ENCODE assay signal across 9 cellular contexts in the genomic region with DNA sequence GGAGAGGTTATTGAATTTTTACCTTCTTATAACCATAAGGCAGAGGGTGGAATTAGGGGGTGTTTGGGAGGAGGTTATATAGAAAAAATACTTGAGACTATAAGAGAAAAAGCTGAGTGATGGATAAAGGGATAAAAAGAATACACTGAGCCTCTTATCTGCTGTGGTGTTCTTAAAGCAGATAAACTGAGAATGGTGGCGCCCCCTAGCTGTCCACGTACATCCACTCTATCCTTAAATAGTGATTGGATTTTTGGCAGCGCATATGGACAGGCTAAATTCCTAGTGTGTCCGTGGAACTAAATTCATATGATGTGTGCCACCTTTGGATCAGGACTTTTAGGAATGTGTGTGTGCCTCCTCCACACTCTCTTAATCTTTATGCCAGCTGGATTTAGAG.
DNase-seq lines count a peak whose midpoint lies in the region; ATAC-seq and TF ChIP-seq lines count a peak whose summit lies in the region.
"Had no signal": no experiment of that assay in that cellular context is flagged by ENCODE, and none has a peak within 500 bp of the region (broad histone marks: within the 10 kb centered on the region; RNA-seq: fewer than 3 reads in every experiment).

No MANE protein-coding gene starts in this region.

- H3K27ac Mint-ChIP-seq in T-cell = peak overlapping the region; percentile 83 to 94
- H3K27ac Mint-ChIP-seq: activated naive CD8-positive, alpha-beta T cell had no signal

- peaks cover 13 to 18% (median 13%) of the 10 kb centered on the region in 3 donors for H3K4me1 Mint-ChIP-seq in T-cell

- H3K4me3 Mint-ChIP-seq in T-cell = no peak overlapping the region
- H3K4me3 Mint-ChIP-seq: activated naive CD8-positive, alpha-beta T cell had no signal

- no peaks in the 10 kb centered on the region for H3K36me3 Mint-ChIP-seq in T-cell

- H3K9me3 ChIP-seq in AG04450 (ENCODE audit: control insufficient read depth, insufficient read depth, low read length) = no peaks in the 10 kb centered on the region

- H3K27ac ChIP-seq in AG04450 (ENCODE audit: low read depth, low read length) = no peak overlapping the region

- CTCF ChIA-PET in AG04450 (lab: Charles Lee) = no interaction called here
- CTCF ChIA-PET in T-cell (lab: Charles Lee) = interaction anchor here (0.6 to 1.0 kb wide), 2 partner anchors 10 to 122 kb away, joined by 3 read pairs; no protein-coding TSS in a partner anchor

- POLR2A ChIA-PET in AG04450 (lab: Yijun Ruan, JAX) (no interaction called here), T-cell (lab: Charles Lee) (interaction anchor here in 1 of 2 donors (0.7 kb wide), 1 partner anchor 744 kb away, joined by 3 read pairs; no protein-coding TSS in a partner anchor)

- H3K27me3 Mint-ChIP-seq in T-cell = peaks cover 0 to under 1% of the 10 kb centered on the region in 2 donors

- H3K27me3 ChIP-seq in AG04450 (ENCODE audit: control insufficient read depth, insufficient read depth, low read length) = no peaks in the 10 kb centered on the region

- no peak for DNase-seq in AG04450 (ENCODE audit: low read depth, low spot score)
- DNase-seq in T-cell = peak in 24 of 34 experiments; percentile 2 to 47 (median 20)
- DNase-seq in dermis blood vessel endothelial cell = peak; percentile 20
- peak; percentile 3 for DNase-seq in putamen (ENCODE audit: low spot score)
- DNase-seq in hepatic stellate cell (ENCODE audit: low spot score) = no peak
- no peak for DNase-seq in NCI-H1930 (lab: John Stamatoyannopoulos, UW)
- DNase-seq in hippocampal formation (lab: John Stamatoyannopoulos, UW) = no peak

- no peak overlapping the region for H3K4me3 ChIP-seq in AG04450 (ENCODE audit: low read depth, low read length)

- ATAC-seq in GM21717 (IDR thresholded peaks at IDR 0.05; ENCODE audit: unreplicated experiment) = peak; percentile 78
- peak in 1 of 4 experiments; percentile 32 for ATAC-seq in T-cell (replicated peaks in 1 of 4)

- no peaks in the 10 kb centered on the region for H3K9me3 Mint-ChIP-seq in T-cell

- peak; percentile 46 for TF ChIP-seq CTCF in AG04450 (IDR thresholded peaks at IDR 0.05; ENCODE audit: low read depth, low read length)

Comparison
In these comparisons a context has a peak if more than half of its experiments do, and no peak if none do; other contexts are left out.
1. DNase-seq: peak in T-cell (24 of 34), dermis blood vessel endothelial cell (single experiment) and putamen (single experiment); none in AG04450 (single experiment), hepatic stellate cell (single experiment), NCI-H1930 (0 of 2) and hippocampal formation (0 of 2).